ENCODE assay signal across 28 cellular contexts in the genomic region with DNA sequence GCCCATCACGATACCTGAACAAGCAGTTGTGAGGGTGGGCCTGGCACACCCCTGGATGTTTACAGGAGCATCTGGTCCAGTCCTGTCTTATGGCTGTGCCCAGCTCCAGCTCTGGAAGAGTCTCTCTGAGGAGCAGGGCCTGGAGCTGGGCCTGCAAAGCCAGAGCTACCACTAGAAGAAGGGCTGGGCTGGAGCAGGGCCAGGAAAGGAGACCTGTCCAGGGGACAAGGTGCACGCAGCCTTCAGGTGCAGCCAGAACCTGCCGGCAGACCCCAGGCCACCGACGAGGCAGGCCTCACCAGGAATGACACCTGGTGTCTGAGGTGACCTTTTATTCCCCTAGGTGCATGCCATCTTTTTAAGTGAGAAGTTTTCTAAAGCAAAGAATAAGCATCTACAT. TPM values are rescaled to one million over a fixed set of nuclear protein-coding genes. Genes with fewer than 3 reads are reported as not detected.
"Had no signal": no experiment of that assay in that cellular context is flagged by ENCODE, and none has a peak within 500 bp of the region (broad histone marks: within the 10 kb centered on the region; RNA-seq: fewer than 3 reads in every experiment).

No MANE protein-coding gene starts in this region.

- DNase-seq: effector memory CD8-positive, alpha-beta T cell; erythroblast; esophagus squamous epithelium; foreskin melanocyte; glutamatergic neuron; heart right ventricle; hippocampal formation; left cardiac atrium; left ventricle myocardium inferior; lower lobe of right lung; mucosa of descending colon; naive B cell; spleen; stimulated activated CD4-positive, alpha-beta T cell treated with anti-CD3 and anti-CD28 coated beads, Interleukin-4, amount 100 ng/mL, for 4 hours; stimulated activated naive CD8-positive, alpha-beta T cell treated with anti-CD3 and anti-CD28 coated beads, Interleukin-15, Interleukin-2, amounts not matched to agents 100 U/mL and 50 U/mL, for 24 hours; testis; tibial artery had no signal

- H3K9ac ChIP-seq: parathyroid adenoma had no signal

- H3K36me3 ChIP-seq: left ventricle myocardium inferior, prostate gland had no signal

- H2AFZ ChIP-seq: parathyroid adenoma had no signal

- ATAC-seq: effector memory CD8-positive, alpha-beta T cell; heart right ventricle; left cardiac atrium; lower lobe of right lung; mucosa of descending colon; right cardiac atrium; stimulated activated memory B cell treated with anti-CD40 and anti-IgM and Interleukin-4, amounts not matched to agents 10 μg/mL and 1 μg/mL and 100 μg/mL, for 72 hours; stimulated activated naive CD8-positive, alpha-beta T cell treated with anti-CD3 and anti-CD28 coated beads, Interleukin-15, Interleukin-2, amounts not matched to agents 100 U/mL and 50 U/mL, for 24 hours had no signal

- H3K79me2 ChIP-seq: parathyroid adenoma had no signal

- H3K4me3 ChIP-seq: coronary artery, esophagus squamous epithelium, heart right ventricle, left ventricle myocardium inferior, lower lobe of right lung, mucosa of descending colon, prostate gland, skin epidermis, spleen, testis, tibial artery had no signal

- H3K27me3 ChIP-seq: esophagus squamous epithelium, heart right ventricle, spleen, testis, tibial artery had no signal

- H3K4me1 ChIP-seq: heart right ventricle, left ventricle myocardium inferior, lower lobe of right lung, parathyroid adenoma, prostate gland, testis, tibial artery had no signal

- H3K27ac ChIP-seq: coronary artery, esophagus squamous epithelium, heart right ventricle, left ventricle myocardium inferior, lower lobe of right lung, parathyroid adenoma, prostate gland, skin epidermis, spleen, testis, tibial artery had no signal

- H3K9me3 ChIP-seq: esophagus squamous epithelium, heart right ventricle, left ventricle myocardium inferior, lower lobe of right lung, mucosa of descending colon, prostate gland, spleen, testis, tibial artery had no signal

RNA-seq across cellular contexts. Expression of a gene that starts 8.4 kb away (rescaled TPM):
- total RNA-seq: heart right ventricle; kidney epithelial cell; left cardiac atrium; left ventricle myocardium inferior; lower lobe of right lung; natural killer cell treated with Interleukin-12 subunit alpha and Interleukin-12 subunit beta and Interleukin-15 and Interleukin-18, amount 100 ng/mL, for 72 hours; neural crest cell; osteoblast; right cardiac atrium; urinary bladder had no signal
